22 cellular contexts compared by ENCODE assay signal in the genomic region with DNA sequence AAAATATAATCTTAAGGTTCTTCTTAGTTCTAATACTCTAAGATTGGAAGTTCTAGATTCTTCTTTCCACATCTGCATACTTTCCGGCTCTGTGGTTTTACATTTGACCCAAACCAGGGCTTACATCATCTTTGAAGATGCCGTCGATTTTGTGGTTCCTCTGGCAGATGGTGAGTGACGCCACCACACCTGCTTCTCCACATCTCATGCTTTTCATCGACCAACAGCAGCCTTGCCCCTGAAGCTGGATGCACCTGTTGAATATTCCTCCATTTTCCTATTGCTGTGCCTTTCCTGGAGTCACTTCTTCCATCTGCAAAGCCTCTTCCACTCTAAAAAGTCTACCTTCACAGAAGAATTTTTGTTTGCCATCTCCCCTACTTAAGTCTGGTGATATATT.
DNase-seq lines count a peak whose midpoint lies in the region; ATAC-seq, FAIRE-seq and TF ChIP-seq lines count a peak whose summit lies in the region.
"Had no signal": no experiment of that assay in that cellular context is flagged by ENCODE, and none has a peak within 500 bp of the region (broad histone marks: within the 10 kb centered on the region; RNA-seq: fewer than 3 reads in every experiment).

No MANE protein-coding gene starts in this region.

- DNase-seq in activated CD4-positive, alpha-beta T cell treated with anti-CD3 and anti-CD28 coated beads, Interleukin-2, amount 10 ng/mL, durations not matched to agents 24 days and 14 days, result no peak
- DNase-seq in activated CD4-positive, alpha-beta T cell treated with anti-CD3 and anti-CD28 coated beads for 4 hours, result no peak
- DNase-seq in GF-D8 (lab: John Stamatoyannopoulos, UW) (peak; percentile 61), myocyte (ENCODE audit: low read depth) (peak; percentile 15), NCI-H1105 (lab: John Stamatoyannopoulos, UW) (no peak), dermis blood vessel endothelial cell (no peak), GM12892 (ENCODE audit: insufficient read length) (no peak)
- DNase-seq in activated CD8-positive, alpha-beta T cell treated with anti-CD3 and anti-CD28 coated beads, Interleukin-2, amount 10 ng/mL, durations not matched to agents 7 days and 5 days, result peak; percentile 60
- DNase-seq: activated CD4-positive, CD25-positive, alpha-beta regulatory T cell treated with anti-CD3 and anti-CD28 coated beads, Interleukin-2, amount 50 U/mL, for 72 hours; activated naive CD4-positive, alpha-beta T cell treated with anti-CD3 and anti-CD28 coated beads, Interleukin-2, amount 50 U/mL, for 16 hours; foreskin melanocyte; left ventricle myocardium inferior; NCI-H1417; NCI-H510A treated with DMSO at 0.1 percent for 48 hours; nephron progenitor cell; right lobe of liver; SK-N-SH; upper lobe of right lung had no signal

- TF ChIP-seq POLR2A in GM12892 (IDR thresholded peaks at IDR 0.05; ENCODE audit: low read depth, low read length), result no peak

- ATAC-seq in activated CD8-positive, alpha-beta T cell treated with anti-CD3 and anti-CD28 coated beads, Interleukin-2, amount 10 ng/mL, durations not matched to agents 7 days and 5 days, result peak; percentile 55
- ATAC-seq: A549, esophagus mucosa, GM23338, right lobe of liver, upper lobe of right lung had no signal

- peaks cover 20% of the 10 kb centered on the region for H3K9me3 Mint-ChIP-seq in activated CD4-positive, alpha-beta T cell treated with anti-CD3 and anti-CD28 coated beads, Interleukin-2, amount 10 ng/mL, durations not matched to agents 24 days and 14 days
- H3K9me3 Mint-ChIP-seq in activated CD8-positive, alpha-beta T cell treated with anti-CD3 and anti-CD28 coated beads, Interleukin-2, amount 10 ng/mL, durations not matched to agents 7 days and 5 days (ENCODE audit: insufficient read depth), result peaks cover 23% of the 10 kb centered on the region

- no peak for FAIRE-seq in GM12892 (lab: Jason Lieb, UNC)
- FAIRE-seq: A549 had no signal

- no peaks in the 10 kb centered on the region for H3K27me3 Mint-ChIP-seq in activated CD4-positive, alpha-beta T cell treated with anti-CD3 and anti-CD28 coated beads, Interleukin-2, amount 10 ng/mL, durations not matched to agents 24 days and 14 days
- H3K27me3 Mint-ChIP-seq in activated CD8-positive, alpha-beta T cell treated with anti-CD3 and anti-CD28 coated beads, Interleukin-2, amount 10 ng/mL, durations not matched to agents 7 days and 5 days (ENCODE audit: low read depth), result no peaks in the 10 kb centered on the region

- peak overlapping the region; percentile 72 for H3K27ac Mint-ChIP-seq in activated CD4-positive, alpha-beta T cell treated with anti-CD3 and anti-CD28 coated beads, Interleukin-2, amount 10 ng/mL, durations not matched to agents 24 days and 14 days
- peak overlapping the region; percentile 43 for H3K27ac Mint-ChIP-seq in activated CD8-positive, alpha-beta T cell treated with anti-CD3 and anti-CD28 coated beads, Interleukin-2, amount 10 ng/mL, durations not matched to agents 7 days and 5 days
- H3K27ac Mint-ChIP-seq: B cell, GM23338, nephron progenitor cell had no signal

- POLR2A ChIA-PET in activated CD8-positive, alpha-beta T cell treated with anti-CD3 and anti-CD28 coated beads, Interleukin-2, amount 10 ng/mL, durations not matched to agents 7 days and 5 days (lab: Charles Lee), result interaction anchor here (0.7 kb wide), 1 partner anchor 11 kb away, joined by 3 read pairs; no protein-coding TSS in a partner anchor

- intact Hi-C loops in activated CD4-positive, alpha-beta T cell treated with anti-CD3 and anti-CD28 coated beads, Interleukin-2, amount 10 ng/mL, durations not matched to agents 24 days and 14 days (cut with micrococcal nuclease), result no loop called here

- H3K4me1 Mint-ChIP-seq in activated CD4-positive, alpha-beta T cell treated with anti-CD3 and anti-CD28 coated beads, Interleukin-2, amount 10 ng/mL, durations not matched to agents 24 days and 14 days, result peaks cover 13% of the 10 kb centered on the region
- H3K4me1 Mint-ChIP-seq in activated CD8-positive, alpha-beta T cell treated with anti-CD3 and anti-CD28 coated beads, Interleukin-2, amount 10 ng/mL, durations not matched to agents 7 days and 5 days (ENCODE audit: low read depth), result peaks cover 23% of the 10 kb centered on the region
- H3K4me1 Mint-ChIP-seq: B cell, GM23338, nephron progenitor cell had no signal

- H3K4me3 Mint-ChIP-seq in activated CD4-positive, alpha-beta T cell treated with anti-CD3 and anti-CD28 coated beads, Interleukin-2, amount 10 ng/mL, durations not matched to agents 24 days and 14 days, result no peak overlapping the region
- H3K4me3 Mint-ChIP-seq in activated CD8-positive, alpha-beta T cell treated with anti-CD3 and anti-CD28 coated beads, Interleukin-2, amount 10 ng/mL, durations not matched to agents 7 days and 5 days, result no peak overlapping the region
- H3K4me3 Mint-ChIP-seq: B cell, GM23338, nephron progenitor cell had no signal

- peaks cover 92% of the 10 kb centered on the region for H3K36me3 Mint-ChIP-seq in activated CD4-positive, alpha-beta T cell treated with anti-CD3 and anti-CD28 coated beads, Interleukin-2, amount 10 ng/mL, durations not matched to agents 24 days and 14 days (ENCODE audit: low read depth)
- peaks cover 95% of the 10 kb centered on the region for H3K36me3 Mint-ChIP-seq in activated CD8-positive, alpha-beta T cell treated with anti-CD3 and anti-CD28 coated beads, Interleukin-2, amount 10 ng/mL, durations not matched to agents 7 days and 5 days (ENCODE audit: low read depth)

- CTCF ChIA-PET in activated CD8-positive, alpha-beta T cell treated with anti-CD3 and anti-CD28 coated beads, Interleukin-2, amount 10 ng/mL, durations not matched to agents 7 days and 5 days (lab: Charles Lee), result interaction anchor here (1.6 kb wide), 1 partner anchor 15 kb away, joined by 6 read pairs; no protein-coding TSS in a partner anchor

Comparison
In these comparisons a context has a peak if more than half of its experiments do, and no peak if none do; other contexts are left out.
1. DNase-seq: peak in GF-D8 (single experiment), activated CD8-positive, alpha-beta T cell treated with anti-CD3 and anti-CD28 coated beads, Interleukin-2, amount 10 ng/mL, durations not matched to agents 7 days and 5 days (single experiment) and myocyte (single experiment); none in activated CD4-positive, alpha-beta T cell treated with anti-CD3 and anti-CD28 coated beads, Interleukin-2, amount 10 ng/mL, durations not matched to agents 24 days and 14 days (single experiment), activated CD4-positive, alpha-beta T cell treated with anti-CD3 and anti-CD28 coated beads for 4 hours (0 of 2), NCI-H1105 (single experiment), dermis blood vessel endothelial cell (single experiment) and GM12892 (single experiment).